Comparison of ENCODE assay signal across 12 cellular contexts in the genomic region with DNA sequence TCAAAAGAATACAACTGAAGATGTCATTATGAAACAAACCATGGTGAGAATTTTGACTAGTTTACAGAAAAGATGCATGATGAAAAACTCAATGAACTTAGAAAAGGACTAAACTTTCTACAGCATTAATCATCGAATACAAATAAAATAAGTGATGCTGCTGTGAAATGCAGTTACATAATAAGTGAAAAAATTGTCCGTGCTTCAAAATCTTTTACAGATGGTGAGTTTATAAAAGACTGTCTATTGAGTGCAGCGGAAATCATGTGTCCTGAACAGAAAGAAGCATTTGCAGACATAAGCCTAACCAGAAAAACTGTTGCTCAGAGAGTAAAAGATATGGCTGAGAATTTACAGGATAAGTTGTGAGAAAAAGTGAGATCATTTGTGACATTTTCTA. TPM values are rescaled to one million over a fixed set of nuclear protein-coding genes. Genes with fewer than 3 reads are reported as not detected.
DNase-seq lines count a peak whose midpoint lies in the region; ATAC-seq, FAIRE-seq and TF ChIP-seq lines count a peak whose summit lies in the region.
"Had no signal": no experiment of that assay in that cellular context is flagged by ENCODE, and none has a peak within 500 bp of the region (broad histone marks: within the 10 kb centered on the region; RNA-seq: fewer than 3 reads in every experiment).

No MANE protein-coding gene starts in this region.

- H3K4me3 Mint-ChIP-seq in T-helper 17 cell: peak overlapping the region; percentile 75

- no peak for ATAC-seq in A549
- ATAC-seq in DND-41 (ENCODE audit: insufficient read depth, low read depth): no peak
- ATAC-seq in T-helper 17 cell: no peak
- no peak for ATAC-seq in GM19035 (IDR thresholded peaks at IDR 0.05; ENCODE audit: unreplicated experiment)
- no peak for ATAC-seq in HG03159 (IDR thresholded peaks at IDR 0.05; ENCODE audit: unreplicated experiment)
- no peak for ATAC-seq in HG02885 (IDR thresholded peaks at IDR 0.05; ENCODE audit: poor library complexity, unreplicated experiment)
- ATAC-seq: mucosa of descending colon had no signal

- TF ChIP-seq CTCF in A549 (IDR thresholded peaks at IDR 0.05) (no peak), DND-41 (IDR thresholded peaks at IDR 0.05; ENCODE audit: borderline replicate concordance, extremely low read depth, low read length, poor library complexity, severe bottlenecking) (no peak), fibroblast of villous mesenchyme (IDR thresholded peaks at IDR 0.05; ENCODE audit: insufficient read depth, low read depth, low read length) (no peak)

- TF ChIP-seq POLR2A in A549 (IDR thresholded peaks at IDR 0.05; ENCODE audit: low read length): no peak

- no peak overlapping the region for H3K9ac ChIP-seq in DND-41 (ENCODE audit: low read depth, low read length)

- peaks cover 5% of the 10 kb centered on the region for H3K79me2 ChIP-seq in DND-41 (ENCODE audit: insufficient read depth, low read length)

- no peaks in the 10 kb centered on the region for H3K36me3 ChIP-seq in DND-41 (ENCODE audit: insufficient read depth, low read length)
- H3K36me3 ChIP-seq: upper lobe of left lung had no signal

- H3K4me2 ChIP-seq in A549 (peak overlapping the region; percentile 99), DND-41 (ENCODE audit: insufficient read depth, low read length) (peak overlapping the region; percentile 14; the same call in 1 of the 2 replicates)

- POLR2A ChIA-PET in A549 (lab: Yijun Ruan, JAX): no interaction called here

- H3K27ac Mint-ChIP-seq in T-helper 17 cell: no peak overlapping the region

- WGBS in A549 (ENCODE audit: missing lambda C conversion rate): 91% methylated on average over 3 of the region's 3 CpGs

- H3K4me3 ChIP-seq in A549 (no peak overlapping the region), DND-41 (ENCODE audit: low read depth in 1 of 2, low read length in 2 of 2) (no peak overlapping the region), fibroblast of villous mesenchyme (ENCODE audit: low read depth, low read length) (no peak overlapping the region)
- H3K4me3 ChIP-seq: mucosa of descending colon, upper lobe of left lung had no signal

- no peak for TF ChIP-seq EP300 in A549 (IDR thresholded peaks at IDR 0.05)

- H3K4me1 ChIP-seq in A549 (peaks cover 37% of the 10 kb centered on the region), DND-41 (ENCODE audit: insufficient read depth, low read length) (peaks cover 16% of the 10 kb centered on the region)

- H3K27ac ChIP-seq in A549: no peak overlapping the region
- H3K27ac ChIP-seq in DND-41 (ENCODE audit: low read length): no peak overlapping the region
- H3K27ac ChIP-seq: upper lobe of left lung had no signal

- peaks cover 9% of the 10 kb centered on the region for H3K4me1 Mint-ChIP-seq in T-helper 17 cell

- FAIRE-seq in A549 (lab: Jason Lieb, UNC): no peak
- FAIRE-seq: endothelial cell of umbilical vein had no signal

- CTCF ChIA-PET in A549 (lab: Yijun Ruan, JAX): interaction anchor here (6.8 kb wide), 1 partner anchor 14 kb away, joined by 57 read pairs; no protein-coding TSS in a partner anchor

- no peaks in the 10 kb centered on the region for H3K9me3 ChIP-seq in A549
- no peaks in the 10 kb centered on the region for H3K9me3 ChIP-seq in DND-41 (ENCODE audit: insufficient read depth, low read length, severe bottlenecking)
- H3K9me3 ChIP-seq in T-helper 17 cell (ENCODE audit: control insufficient read depth, low read length, poor library complexity, severe bottlenecking): no peaks in the 10 kb centered on the region
- H3K9me3 ChIP-seq: mucosa of descending colon, upper lobe of left lung had no signal

- H3K27me3 Mint-ChIP-seq in T-helper 17 cell: no peaks in the 10 kb centered on the region

- TF ChIP-seq RAD21 in A549 (conservative IDR thresholded peaks at IDR 0.05 in 1 of 2, IDR thresholded peaks at IDR 0.05 in 1 of 2): no peak

- H4K20me1 ChIP-seq in DND-41 (ENCODE audit: insufficient read depth, low read length): no peaks in the 10 kb centered on the region

- DNase-seq in A549 (ENCODE audit: low read depth in 1 of 2, low spot score in 1 of 2) (no peak), DND-41 (no peak), T-helper 17 cell (no peak), fibroblast of villous mesenchyme (ENCODE audit: low read depth) (peak; percentile 31), NCI-H748 treated with DMSO at 0.1 percent for 48 hours (lab: John Stamatoyannopoulos, UW) (no peak)
- DNase-seq: NCI-H510A, upper lobe of left lung had no signal

- H3K27me3 ChIP-seq in DND-41 (ENCODE audit: insufficient read depth, low read length, poor library complexity): no peaks in the 10 kb centered on the region
- H3K27me3 ChIP-seq: upper lobe of left lung had no signal

- H2AFZ ChIP-seq in DND-41 (ENCODE audit: low read depth, low read length): no peak overlapping the region

- H3K36me3 Mint-ChIP-seq in T-helper 17 cell (ENCODE audit: low read depth): no peaks in the 10 kb centered on the region

TF ChIP-seq in A549, 52 proteins besides CTCF, POLR2A, EP300 and RAD21:
- TF ChIP-seq EHMT2 (IDR thresholded peaks at IDR 0.05; ENCODE audit: low read depth) (no peak), PHF8 (IDR thresholded peaks at IDR 0.05; ENCODE audit: borderline replicate concordance, low read depth) (no peak), ZFP36 (IDR thresholded peaks at IDR 0.05; ENCODE audit: borderline replicate concordance, partially characterized antibody) (no peak), FOSB (CRISPR knock-in tag; IDR thresholded peaks at IDR 0.05) (no peak), ESRRA (IDR thresholded peaks at IDR 0.05; ENCODE audit: borderline replicate concordance, low read length) (no peak), RCOR1 (IDR thresholded peaks at IDR 0.05; ENCODE audit: low read depth, low read length) (no peak), KDM5A (IDR thresholded peaks at IDR 0.05) (no peak), SMC3 (IDR thresholded peaks at IDR 0.05) (no peak), NR3C1 (IDR thresholded peaks at IDR 0.05) (no peak), GATA3 (IDR thresholded peaks at IDR 0.05; ENCODE audit: borderline replicate concordance) (no peak), ZC3H11A (IDR thresholded peaks at IDR 0.05) (no peak), CEBPB (IDR thresholded peaks at IDR 0.05) (no peak), BHLHE40 (IDR thresholded peaks at IDR 0.05; ENCODE audit: low read depth, low read length) (no peak), JUN (IDR thresholded peaks at IDR 0.05) (no peak)
- TF ChIP-seq, protein P1, sequence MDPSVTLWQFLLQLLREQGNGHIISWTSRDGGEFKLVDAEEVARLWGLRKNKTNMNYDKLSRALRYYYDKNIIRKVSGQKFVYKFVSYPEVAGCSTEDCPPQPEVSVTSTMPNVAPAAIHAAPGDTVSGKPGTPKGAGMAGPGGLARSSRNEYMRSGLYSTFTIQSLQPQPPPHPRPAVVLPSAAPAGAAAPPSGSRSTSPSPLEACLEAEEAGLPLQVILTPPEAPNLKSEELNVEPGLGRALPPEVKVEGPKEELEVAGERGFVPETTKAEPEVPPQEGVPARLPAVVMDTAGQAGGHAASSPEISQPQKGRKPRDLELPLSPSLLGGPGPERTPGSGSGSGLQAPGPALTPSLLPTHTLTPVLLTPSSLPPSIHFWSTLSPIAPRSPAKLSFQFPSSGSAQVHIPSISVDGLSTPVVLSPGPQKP (IDR thresholded peaks at IDR 0.05; ENCODE audit: low read depth, low read length): no peak
- TF ChIP-seq, protein P2, sequence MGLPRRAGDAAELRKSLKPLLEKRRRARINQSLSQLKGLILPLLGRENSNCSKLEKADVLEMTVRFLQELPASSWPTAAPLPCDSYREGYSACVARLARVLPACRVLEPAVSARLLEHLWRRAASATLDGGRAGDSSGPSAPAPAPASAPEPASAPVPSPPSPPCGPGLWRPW (IDR thresholded peaks at IDR 0.05): no peak

RNA-seq across cellular contexts. Expression of gene NEAT1, which starts 33.8 kb away (rescaled TPM):
- polyA plus RNA-seq in A549 (2011; rRNA removed) (181 and 314 TPM in 2 replicates), A549 (2017; fragmentation: RNase III; extraction: RNeasy Plus Mini Kit Qiagen cat#74134 plus additional on column Dnase treatment) (1,009 to 1,407 TPM (median 1,223 TPM) in 3 replicates)
- 137 and 155 TPM in 2 replicates for polyA plus RNA-seq in A549 (2012; cell fraction: cytosol; rRNA removed)
- polyA plus RNA-seq in A549 (2012; cell fraction: nucleus; rRNA removed): 406 and 691 TPM in 2 replicates
- 160 and 161 TPM in 2 replicates for polyA minus RNA-seq in A549 (2011; rRNA and poly(A)+ RNA removed)
- total RNA-seq in T-helper 17 cell (100 to 1,000 TPM; 554 to 555 TPM), fibroblast of villous mesenchyme (413 and 487 TPM in 2 replicates)

RNA-seq across cellular contexts. Expression of gene MALAT1, which starts 42.4 kb away (rescaled TPM):
- 1,041 and 1,340 TPM in 2 replicates for polyA plus RNA-seq in A549 (2011; rRNA removed)
- polyA plus RNA-seq in A549 (2012; cell fraction: cytosol; rRNA removed): 24.8 and 29.0 TPM in 2 replicates
- 215 and 608 TPM in 2 replicates for polyA plus RNA-seq in A549 (2012; cell fraction: nucleus; rRNA removed)
- polyA plus RNA-seq in A549 (2017; fragmentation: RNase III; extraction: RNeasy Plus Mini Kit Qiagen cat#74134 plus additional on column Dnase treatment): 167 to 203 TPM (median 188 TPM) in 3 replicates
- 10,326 and 11,734 TPM in 2 replicates for polyA minus RNA-seq in A549 (2011; rRNA and poly(A)+ RNA removed)
- over 10,000 TPM; 25,853 to 29,025 TPM for total RNA-seq in T-helper 17 cell
- total RNA-seq in fibroblast of villous mesenchyme: 12,351 and 16,563 TPM in 2 replicates
